In genomic region chr22:40414838-40415505, GRCh38 we compare ENCODE assay signal across 10 cellular contexts. TPM values are rescaled to one million over a fixed set of nuclear protein-coding genes. Genes with fewer than 3 reads are reported as not detected.
DNase-seq lines count a peak whose midpoint lies in the region; ATAC-seq and TF ChIP-seq lines count a peak whose summit lies in the region.
"Had no signal": no experiment of that assay in that cellular context is flagged by ENCODE, and none has a peak within 500 bp of the region (broad histone marks: within the 10 kb centered on the region; RNA-seq: fewer than 3 reads in every experiment).

No MANE protein-coding gene starts in this region.

- peaks cover 29% of the 10 kb centered on the region for H3K9me3 Mint-ChIP-seq in glutamatergic neuron (ENCODE audit: unreplicated experiment)

- H3K27ac Mint-ChIP-seq in glutamatergic neuron (ENCODE audit: unreplicated experiment): peak overlapping the region; percentile 92

- peak overlapping the region; percentile 39 for H3K4me3 Mint-ChIP-seq in glutamatergic neuron (ENCODE audit: unreplicated experiment)

- DNase-seq in AG08395 (ENCODE audit: low spot score) (peak; percentile 30), GM13977 (ENCODE audit: low spot score) (peak; percentile 68), SHP77 (lab: John Stamatoyannopoulos, UW) (peak; percentile 12 to 57), glutamatergic neuron (no peak), SW 1271 (lab: John Stamatoyannopoulos, UW) (no peak)
- no peak for DNase-seq in stimulated activated CD4-positive, alpha-beta T cell treated with anti-CD3 and anti-CD28 coated beads, Interleukin-2, amount 100 ng/mL, for 48 hours
- DNase-seq: DMS79 had no signal

- H3K36me3 Mint-ChIP-seq in glutamatergic neuron (ENCODE audit: unreplicated experiment): peaks cover 5% of the 10 kb centered on the region

- H3K4me1 Mint-ChIP-seq in glutamatergic neuron (ENCODE audit: low read depth, unreplicated experiment): peaks cover 30% of the 10 kb centered on the region

- ATAC-seq in GM21360 (IDR thresholded peaks at IDR 0.05; ENCODE audit: unreplicated experiment) (no peak), HG03025 (IDR thresholded peaks at IDR 0.05; ENCODE audit: low FRiP score, unreplicated experiment) (no peak)
- ATAC-seq: PC-3 had no signal

- H3K27me3 Mint-ChIP-seq in glutamatergic neuron (ENCODE audit: unreplicated experiment): peaks cover 28% of the 10 kb centered on the region

- TF ChIP-seq CTCF in GM13977 (IDR thresholded peaks at IDR 0.05; ENCODE audit: extremely low read depth, insufficient read depth, missing control alignments) (no peak), glutamatergic neuron (IDR thresholded peaks at IDR 0.05; ENCODE audit: partially characterized antibody, unreplicated experiment) (no peak)

- in situ Hi-C loops in GM13977 (cut with MboI; ENCODE audit: low pct_unique_long_range_greater_than_20kb, low sequenced_read_pairs, unreplicated experiment): no loop called here

RNA-seq across cellular contexts. Expression of gene SGSM3, which starts 44.6 kb away (rescaled TPM):
- total RNA-seq in glutamatergic neuron (ENCODE audit: unreplicated experiment): 105 TPM

Comparison
In these comparisons a context has a peak if more than half of its experiments do, and no peak if none do; other contexts are left out.
1. DNase-seq: peak in AG08395 (single experiment), GM13977 (single experiment) and SHP77 (2 of 2); none in glutamatergic neuron (single experiment), stimulated activated CD4-positive, alpha-beta T cell treated with anti-CD3 and anti-CD28 coated beads, Interleukin-2, amount 100 ng/mL, for 48 hours (0 of 2) and SW 1271 (0 of 2).